In genomic region chr2:24490674-24491625, GRCh38 we compare ENCODE assay signal across 8 cellular contexts. TPM values are rescaled to one million over a fixed set of nuclear protein-coding genes. Genes with fewer than 3 reads are reported as not detected.
DNase-seq lines count a peak whose midpoint lies in the region; ATAC-seq and TF ChIP-seq lines count a peak whose summit lies in the region.

Gene NCOA1 (plus strand): TSS chr2:24491254. CDS start chr2:24658678, 167,424 bp downstream.

- no peaks in the 10 kb centered on the region for H3K27me3 ChIP-seq in layer of hippocampus (ENCODE audit: control insufficient read depth, insufficient read depth, low read length)

- peak; percentile 62 for ATAC-seq in GM19043 (IDR thresholded peaks at IDR 0.05; ENCODE audit: low read depth, unreplicated experiment)
- ATAC-seq in HG03354 (IDR thresholded peaks at IDR 0.05; ENCODE audit: poor library complexity, severe bottlenecking, unreplicated experiment): peak; percentile 71

- H3K27me3 Mint-ChIP-seq in chondrocyte (ENCODE audit: low read depth): no peaks in the 10 kb centered on the region

- DNase-seq in AML-193 (lab: John Stamatoyannopoulos, UW) (peak; percentile 69 to 86), NCI-H460 (ENCODE audit: extremely low read depth, low read depth) (peak; percentile 82), chondrocyte (ENCODE audit: low spot score) (peak; percentile 95)
- peak; percentile 85 to 88 for DNase-seq in activated CD4-positive, alpha-beta T cell treated with anti-CD3 and anti-CD28 coated beads for 24 hours (ENCODE audit: low read depth in 2 of 2)
- DNase-seq in stimulated activated CD4-positive, alpha-beta T cell treated with anti-CD3 and anti-CD28 coated beads, Interleukin-1b, Interleukin-23, amount 100 ng/mL, for 24 hours (ENCODE audit: low read depth in 4 of 4, low spot score in 1 of 4): peak; percentile 72 to 88 (median 78)

- peaks cover 34% of the 10 kb centered on the region for H3K4me1 Mint-ChIP-seq in chondrocyte (ENCODE audit: low read depth)

- H3K27ac ChIP-seq in layer of hippocampus (ENCODE audit: low read depth, low read length): peak within 1 kb of the TSS; percentile 93

- H3K27ac Mint-ChIP-seq in chondrocyte (ENCODE audit: unreplicated experiment): peak within 1 kb of the TSS; percentile 95

- H3K9me3 Mint-ChIP-seq in chondrocyte (ENCODE audit: low read depth): no peaks in the 10 kb centered on the region

- peak within 1 kb of the TSS; percentile 85 for H3K4me3 Mint-ChIP-seq in chondrocyte (ENCODE audit: unreplicated experiment)

- H3K36me3 Mint-ChIP-seq in chondrocyte (ENCODE audit: low read depth): no peaks in the 10 kb centered on the region

- TF ChIP-seq CTCF in chondrocyte (IDR thresholded peaks at IDR 0.05): peak; percentile 62

RNA-seq across cellular contexts. Expression of gene NCOA1, which starts in this region (rescaled TPM):
- 10.2 and 10.9 TPM in 2 replicates for total RNA-seq in NCI-H460 (2014; rRNA removed; shearing (Covaris generic))
- polyA plus RNA-seq in NCI-H460 (2014; cell fraction: nucleus; rRNA removed): 3.2 and 5.5 TPM in 2 replicates
- 20.1 to 20.3 TPM (median 20.2 TPM) in 3 replicates for total RNA-seq in chondrocyte

Comparison
In these comparisons a context has a peak if more than half of its experiments do, and no peak if none do; other contexts are left out.
1. Peak in every context shown above with its lines: DNase-seq, ATAC-seq and H3K27ac ChIP-seq.